ENCODE assay signal across 8 cellular contexts in the genomic region with DNA sequence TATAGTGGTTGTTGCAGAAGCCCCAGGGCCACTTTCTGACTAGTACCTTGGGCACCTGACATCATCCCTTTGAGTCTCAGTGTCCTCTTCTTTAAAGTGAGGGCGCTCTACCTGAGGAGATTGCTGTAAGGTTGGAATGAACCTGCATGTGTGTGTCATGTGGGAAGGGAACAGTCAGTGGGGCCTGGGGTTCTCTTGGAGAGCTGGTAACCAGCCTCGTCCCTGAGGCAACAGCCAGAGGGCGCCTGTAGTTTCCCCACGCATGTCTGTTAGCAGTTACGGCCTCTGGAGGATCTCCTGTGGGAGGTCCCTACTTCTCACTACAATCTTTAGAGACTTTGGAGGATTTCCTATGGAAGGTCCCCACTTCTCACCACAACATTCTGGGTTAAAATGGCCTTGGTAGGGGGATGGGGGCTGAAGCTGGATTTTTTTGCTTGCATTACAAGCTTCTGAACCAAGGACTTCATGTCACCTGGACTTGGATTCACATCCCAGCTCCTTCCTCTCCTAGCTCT. TPM values are rescaled to one million over a fixed set of nuclear protein-coding genes. Genes with fewer than 3 reads are reported as not detected.
DNase-seq lines count a peak whose midpoint lies in the region; ATAC-seq and TF ChIP-seq lines count a peak whose summit lies in the region.
"Not testable (repeated sequence)": the region's sequence is repeated elsewhere in the genome, so short reads cannot be mapped to it uniquely, and the experiment has no call there.

No MANE protein-coding gene starts in this region.

- WGBS in HUES64: 7% methylated on average over 5 of the region's 5 CpGs
- 3% methylated on average over 5 of the region's 5 CpGs for WGBS in esophagus muscularis mucosa
- no CpG with 5 or more reads among the region's 5 CpGs for WGBS in mesendoderm (ENCODE audit: extremely low coverage, insufficient coverage, low lambda C conversion rate)

- TF ChIP-seq EP300 in esophagus muscularis mucosa (IDR thresholded peaks at IDR 0.05): not testable (repeated sequence)

- TF ChIP-seq POLR2A in esophagus muscularis mucosa (IDR thresholded peaks at IDR 0.05; ENCODE audit: low read depth): not testable (repeated sequence)

- TF ChIP-seq CTCF in esophagus muscularis mucosa (IDR thresholded peaks at IDR 0.05): peak; percentile 36 to 41 (median 40)

- H3K27me3 ChIP-seq in HUES64 (ENCODE audit: insufficient read depth, low read length); esophagus muscularis mucosa; mesendoderm (ENCODE audit: insufficient read depth, low read length, poor library complexity): not testable (repeated sequence)

- DNase-seq in COR-L47 (lab: John Stamatoyannopoulos, UW) (peak; percentile 13), RPMI7951 (ENCODE audit: low read depth) (peak; percentile 34), mesendoderm (peak; percentile 26)
- peak; percentile 78 for DNase-seq in activated effector memory CD4-positive, alpha-beta T cell treated with anti-CD3 and anti-CD28 coated beads, Interleukin-2, amount 50 U/mL, for 16 hours
- DNase-seq in esophagus muscularis mucosa (ENCODE audit: extremely low spot score): not testable (repeated sequence)
- DNase-seq in stimulated activated CD4-positive, alpha-beta T cell treated with anti-CD3 and anti-CD28 coated beads, Interleukin-4, amount 100 ng/mL, for 24 hours: peak; percentile 37

- H3K36me3 ChIP-seq in HUES64 (ENCODE audit: insufficient read depth, low read length) (peaks cover 15% of the 10 kb centered on the region), esophagus muscularis mucosa (peaks cover 0 to 11% (median 4%) of the 10 kb centered on the region in 4 donors)
- H3K36me3 ChIP-seq in mesendoderm (ENCODE audit: control insufficient read depth, insufficient read depth, low read length): not testable (repeated sequence)

- not testable (repeated sequence) for H4K8ac ChIP-seq in mesendoderm (ENCODE audit: low read depth, low read length)

- intact Hi-C loops in esophagus muscularis mucosa (cut with DNase I): loop anchor here (5.0 kb wide), 1 partner anchor 56 kb away; no protein-coding TSS in a partner anchor

- peak; percentile 33 for ATAC-seq in GM21447 (IDR thresholded peaks at IDR 0.05; ENCODE audit: unreplicated experiment)

- not testable (repeated sequence) for H3K4ac ChIP-seq in mesendoderm (ENCODE audit: low read depth, low read length)

- H3K27ac ChIP-seq in HUES64 (ENCODE audit: low read depth, low read length); mesendoderm (ENCODE audit: low read depth, low read length): not testable (repeated sequence)
- peak overlapping the region; percentile 82 to 88 (median 86) for H3K27ac ChIP-seq in esophagus muscularis mucosa (replicated peaks in 1 of 4)

- H3K4me3 ChIP-seq in HUES64 (ENCODE audit: low read length) (peak overlapping the region; percentile 86), esophagus muscularis mucosa (peak overlapping the region; percentile 68 to 93 (median 84)), mesendoderm (ENCODE audit: low read length) (peak overlapping the region; percentile 93)

- H3K23ac ChIP-seq in mesendoderm (ENCODE audit: low read length): not testable (repeated sequence)

- H2BK5ac ChIP-seq in mesendoderm (ENCODE audit: low read length): not testable (repeated sequence)

- H3K4me2 ChIP-seq in mesendoderm (ENCODE audit: low read length): peak overlapping the region; percentile 77

- H3K56ac ChIP-seq in mesendoderm (ENCODE audit: low read length): peak overlapping the region; percentile 96

- not testable (repeated sequence) for H3K18ac ChIP-seq in mesendoderm (ENCODE audit: low read length)

- not testable (repeated sequence) for H2AK5ac ChIP-seq in mesendoderm (ENCODE audit: low read length)

- H3K9me3 ChIP-seq in HUES64 (ENCODE audit: insufficient read depth, low read depth, low read length); esophagus muscularis mucosa: not testable (repeated sequence)

- not testable (repeated sequence) for H2BK120ac ChIP-seq in mesendoderm (ENCODE audit: low read depth, low read length)

- H3K9ac ChIP-seq in HUES64 (ENCODE audit: low read depth, low read length): peak overlapping the region; percentile 84
- peak overlapping the region; percentile 91 for H3K9ac ChIP-seq in mesendoderm (ENCODE audit: low read length)

- not testable (repeated sequence) for H3K79me2 ChIP-seq in mesendoderm (ENCODE audit: control insufficient read depth, insufficient read depth, low read length)

- H3K4me1 ChIP-seq in HUES64 (ENCODE audit: insufficient read depth, low read length); mesendoderm (ENCODE audit: control insufficient read depth, low read depth, low read length): not testable (repeated sequence)
- peaks cover 16 to 31% (median 28%) of the 10 kb centered on the region in 4 donors for H3K4me1 ChIP-seq in esophagus muscularis mucosa

- H2BK15ac ChIP-seq in mesendoderm (replicated peaks; ENCODE audit: low read depth): not testable (repeated sequence)

- not testable (repeated sequence) for H3K79me1 ChIP-seq in mesendoderm (ENCODE audit: low read length)

- H4K5ac ChIP-seq in mesendoderm (ENCODE audit: low read length): not testable (repeated sequence)

RNA-seq across cellular contexts. Expression of a gene that starts 0.8 kb away (rescaled TPM):
- 20.9 TPM for polyA plus RNA-seq in HUES64 (2013, experiment 1 of 2)
- 28.3 TPM for polyA plus RNA-seq in HUES64 (2013, experiment 2 of 2)
- 26.3 and 37.3 TPM in 2 replicates for total RNA-seq in RPMI7951 (2014; rRNA removed; shearing (Covaris generic))
- 10 to 100 TPM; 11.2 to 20.0 (median 16.5) TPM for total RNA-seq in esophagus muscularis mucosa
- polyA plus RNA-seq in mesendoderm (2013, experiment 1 of 2): 15.4 TPM
- polyA plus RNA-seq in mesendoderm (2013, experiment 2 of 2): 15.0 TPM
